1 cellular context compared by ENCODE assay signal in the genomic region with DNA sequence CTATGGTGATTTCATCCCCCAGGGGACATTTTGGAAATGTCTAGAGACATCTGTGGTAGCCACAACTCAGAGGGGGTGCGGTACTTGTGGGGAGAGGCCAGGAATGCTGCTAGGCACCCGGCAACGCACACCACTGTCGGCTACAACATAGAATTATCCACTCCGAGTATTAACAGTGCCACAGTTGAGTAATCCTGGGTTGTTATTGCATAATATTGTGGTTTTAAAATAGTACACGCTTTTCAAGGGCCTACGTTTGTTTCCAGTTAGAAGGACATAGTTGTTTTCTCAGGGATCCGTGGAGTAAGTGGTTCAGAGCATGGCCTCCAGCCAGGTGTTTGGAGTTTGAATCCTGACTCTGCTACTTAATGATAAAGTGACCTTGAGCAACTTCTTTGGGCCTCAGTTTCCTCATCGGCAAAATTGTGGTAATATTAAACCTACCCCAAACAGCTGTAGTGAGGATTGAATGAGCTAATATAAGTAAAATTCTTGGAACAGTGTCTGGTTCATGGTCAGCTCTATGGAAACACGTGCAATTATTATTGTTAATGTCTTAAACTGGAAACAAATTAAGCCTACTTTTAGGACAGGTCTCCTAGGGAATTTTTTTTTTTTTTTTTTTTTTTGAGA.
TF ChIP-seq lines count a peak whose summit lies in the region.

No MANE protein-coding gene starts in this region.

TF ChIP-seq in HEK293, 187 proteins besides CTCF, POLR2A, EP300 and RAD21 (continued from another document and continues in another):
- TF ChIP-seq ZNF76 (tag by site-specific recombination; IDR thresholded peaks at IDR 0.05; ENCODE audit: borderline replicate concordance, low read depth), result no peak
- TF ChIP-seq ZNF169 (tag by site-specific recombination; IDR thresholded peaks at IDR 0.05), result no peak
- TF ChIP-seq SP7 (tag by site-specific recombination; IDR thresholded peaks at IDR 0.05), result peak; percentile 97
- TF ChIP-seq SP2 (tag by site-specific recombination; IDR thresholded peaks at IDR 0.05), result no peak
- no peak; the same call in 1 of the 2 replicates for TF ChIP-seq ZNF24 (tag by site-specific recombination; IDR thresholded peaks at IDR 0.05)
- no peak for TF ChIP-seq ZNF2 (tag by site-specific recombination; IDR thresholded peaks at IDR 0.05)
- TF ChIP-seq ZNF311 (tag by site-specific recombination; IDR thresholded peaks at IDR 0.05; ENCODE audit: borderline replicate concordance), result no peak
- TF ChIP-seq, protein P1, sequence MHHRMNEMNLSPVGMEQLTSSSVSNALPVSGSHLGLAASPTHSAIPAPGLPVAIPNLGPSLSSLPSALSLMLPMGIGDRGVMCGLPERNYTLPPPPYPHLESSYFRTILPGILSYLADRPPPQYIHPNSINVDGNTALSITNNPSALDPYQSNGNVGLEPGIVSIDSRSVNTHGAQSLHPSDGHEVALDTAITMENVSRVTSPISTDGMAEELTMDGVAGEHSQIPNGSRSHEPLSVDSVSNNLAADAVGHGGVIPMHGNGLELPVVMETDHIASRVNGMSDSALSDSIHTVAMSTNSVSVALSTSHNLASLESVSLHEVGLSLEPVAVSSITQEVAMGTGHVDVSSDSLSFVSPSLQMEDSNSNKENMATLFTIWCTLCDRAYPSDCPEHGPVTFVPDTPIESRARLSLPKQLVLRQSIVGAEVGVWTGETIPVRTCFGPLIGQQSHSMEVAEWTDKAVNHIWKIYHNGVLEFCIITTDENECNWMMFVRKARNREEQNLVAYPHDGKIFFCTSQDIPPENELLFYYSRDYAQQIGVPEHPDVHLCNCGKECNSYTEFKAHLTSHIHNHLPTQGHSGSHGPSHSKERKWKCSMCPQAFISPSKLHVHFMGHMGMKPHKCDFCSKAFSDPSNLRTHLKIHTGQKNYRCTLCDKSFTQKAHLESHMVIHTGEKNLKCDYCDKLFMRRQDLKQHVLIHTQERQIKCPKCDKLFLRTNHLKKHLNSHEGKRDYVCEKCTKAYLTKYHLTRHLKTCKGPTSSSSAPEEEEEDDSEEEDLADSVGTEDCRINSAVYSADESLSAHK (tag by site-specific recombination; IDR thresholded peaks at IDR 0.05), result peak; percentile 45; the same call in 1 of the 2 replicates
- TF ChIP-seq, protein P2, sequence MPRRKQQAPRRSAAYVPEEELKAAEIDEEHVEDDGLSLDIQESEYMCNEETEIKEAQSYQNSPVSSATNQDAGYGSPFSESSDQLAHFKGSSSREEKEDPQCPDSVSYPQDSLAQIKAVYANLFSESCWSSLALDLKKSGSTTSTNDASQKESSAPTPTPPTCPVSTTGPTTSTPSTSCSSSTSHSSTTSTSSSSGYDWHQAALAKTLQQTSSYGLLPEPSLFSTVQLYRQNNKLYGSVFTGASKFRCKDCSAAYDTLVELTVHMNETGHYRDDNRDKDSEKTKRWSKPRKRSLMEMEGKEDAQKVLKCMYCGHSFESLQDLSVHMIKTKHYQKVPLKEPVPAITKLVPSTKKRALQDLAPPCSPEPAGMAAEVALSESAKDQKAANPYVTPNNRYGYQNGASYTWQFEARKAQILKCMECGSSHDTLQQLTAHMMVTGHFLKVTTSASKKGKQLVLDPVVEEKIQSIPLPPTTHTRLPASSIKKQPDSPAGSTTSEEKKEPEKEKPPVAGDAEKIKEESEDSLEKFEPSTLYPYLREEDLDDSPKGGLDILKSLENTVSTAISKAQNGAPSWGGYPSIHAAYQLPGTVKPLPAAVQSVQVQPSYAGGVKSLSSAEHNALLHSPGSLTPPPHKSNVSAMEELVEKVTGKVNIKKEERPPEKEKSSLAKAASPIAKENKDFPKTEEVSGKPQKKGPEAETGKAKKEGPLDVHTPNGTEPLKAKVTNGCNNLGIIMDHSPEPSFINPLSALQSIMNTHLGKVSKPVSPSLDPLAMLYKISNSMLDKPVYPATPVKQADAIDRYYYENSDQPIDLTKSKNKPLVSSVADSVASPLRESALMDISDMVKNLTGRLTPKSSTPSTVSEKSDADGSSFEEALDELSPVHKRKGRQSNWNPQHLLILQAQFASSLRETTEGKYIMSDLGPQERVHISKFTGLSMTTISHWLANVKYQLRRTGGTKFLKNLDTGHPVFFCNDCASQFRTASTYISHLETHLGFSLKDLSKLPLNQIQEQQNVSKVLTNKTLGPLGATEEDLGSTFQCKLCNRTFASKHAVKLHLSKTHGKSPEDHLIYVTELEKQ (tag by site-specific recombination; IDR thresholded peaks at IDR 0.05; ENCODE audit: borderline replicate concordance), result no peak
- TF ChIP-seq, protein P3, sequence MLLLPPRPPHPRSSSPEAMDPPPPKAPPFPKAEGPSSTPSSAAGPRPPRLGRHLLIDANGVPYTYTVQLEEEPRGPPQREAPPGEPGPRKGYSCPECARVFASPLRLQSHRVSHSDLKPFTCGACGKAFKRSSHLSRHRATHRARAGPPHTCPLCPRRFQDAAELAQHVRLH (tag by site-specific recombination; IDR thresholded peaks at IDR 0.05), result peak; percentile 47; the same call in 1 of the 2 replicates
- 0 out of 2 replicates have a peak, but pooled peaks have one; percentile 19 for TF ChIP-seq ZSCAN23 (tag by site-specific recombination; IDR thresholded peaks at IDR 0.05)
- no peak for TF ChIP-seq GLI4 (tag by site-specific recombination; IDR thresholded peaks at IDR 0.05)
- TF ChIP-seq ZNF19 (tag by site-specific recombination; IDR thresholded peaks at IDR 0.05; ENCODE audit: low read depth), result no peak
- TF ChIP-seq ZNF529 (tag by site-specific recombination; IDR thresholded peaks at IDR 0.05; ENCODE audit: insufficient replicate concordance), result no peak
- no peak for TF ChIP-seq ZNF221 (tag by site-specific recombination; IDR thresholded peaks at IDR 0.05; ENCODE audit: borderline replicate concordance)
- no peak for TF ChIP-seq ZSCAN16 (tag by site-specific recombination; IDR thresholded peaks at IDR 0.05)
- no peak for TF ChIP-seq ZNF510 (tag by site-specific recombination; IDR thresholded peaks at IDR 0.05; ENCODE audit: insufficient replicate concordance)
- TF ChIP-seq ZBTB17 (tag by site-specific recombination; IDR thresholded peaks at IDR 0.05), result peak; percentile 29; the same call in 1 of the 2 replicates
- TF ChIP-seq GFI1B (tag by site-specific recombination; IDR thresholded peaks at IDR 0.05), result no peak
- TF ChIP-seq ZNF132 (tag by site-specific recombination; IDR thresholded peaks at IDR 0.05; ENCODE audit: borderline replicate concordance), result no peak
- peak; percentile 42; the same call in 1 of the 2 replicates for TF ChIP-seq ZBTB48 (tag by site-specific recombination; IDR thresholded peaks at IDR 0.05)
- no peak for TF ChIP-seq ZNF521 (tag by site-specific recombination; IDR thresholded peaks at IDR 0.05)
- no peak for TF ChIP-seq SETDB1 (IDR thresholded peaks at IDR 0.05; ENCODE audit: insufficient read length, low read length)
- TF ChIP-seq, protein P4, sequence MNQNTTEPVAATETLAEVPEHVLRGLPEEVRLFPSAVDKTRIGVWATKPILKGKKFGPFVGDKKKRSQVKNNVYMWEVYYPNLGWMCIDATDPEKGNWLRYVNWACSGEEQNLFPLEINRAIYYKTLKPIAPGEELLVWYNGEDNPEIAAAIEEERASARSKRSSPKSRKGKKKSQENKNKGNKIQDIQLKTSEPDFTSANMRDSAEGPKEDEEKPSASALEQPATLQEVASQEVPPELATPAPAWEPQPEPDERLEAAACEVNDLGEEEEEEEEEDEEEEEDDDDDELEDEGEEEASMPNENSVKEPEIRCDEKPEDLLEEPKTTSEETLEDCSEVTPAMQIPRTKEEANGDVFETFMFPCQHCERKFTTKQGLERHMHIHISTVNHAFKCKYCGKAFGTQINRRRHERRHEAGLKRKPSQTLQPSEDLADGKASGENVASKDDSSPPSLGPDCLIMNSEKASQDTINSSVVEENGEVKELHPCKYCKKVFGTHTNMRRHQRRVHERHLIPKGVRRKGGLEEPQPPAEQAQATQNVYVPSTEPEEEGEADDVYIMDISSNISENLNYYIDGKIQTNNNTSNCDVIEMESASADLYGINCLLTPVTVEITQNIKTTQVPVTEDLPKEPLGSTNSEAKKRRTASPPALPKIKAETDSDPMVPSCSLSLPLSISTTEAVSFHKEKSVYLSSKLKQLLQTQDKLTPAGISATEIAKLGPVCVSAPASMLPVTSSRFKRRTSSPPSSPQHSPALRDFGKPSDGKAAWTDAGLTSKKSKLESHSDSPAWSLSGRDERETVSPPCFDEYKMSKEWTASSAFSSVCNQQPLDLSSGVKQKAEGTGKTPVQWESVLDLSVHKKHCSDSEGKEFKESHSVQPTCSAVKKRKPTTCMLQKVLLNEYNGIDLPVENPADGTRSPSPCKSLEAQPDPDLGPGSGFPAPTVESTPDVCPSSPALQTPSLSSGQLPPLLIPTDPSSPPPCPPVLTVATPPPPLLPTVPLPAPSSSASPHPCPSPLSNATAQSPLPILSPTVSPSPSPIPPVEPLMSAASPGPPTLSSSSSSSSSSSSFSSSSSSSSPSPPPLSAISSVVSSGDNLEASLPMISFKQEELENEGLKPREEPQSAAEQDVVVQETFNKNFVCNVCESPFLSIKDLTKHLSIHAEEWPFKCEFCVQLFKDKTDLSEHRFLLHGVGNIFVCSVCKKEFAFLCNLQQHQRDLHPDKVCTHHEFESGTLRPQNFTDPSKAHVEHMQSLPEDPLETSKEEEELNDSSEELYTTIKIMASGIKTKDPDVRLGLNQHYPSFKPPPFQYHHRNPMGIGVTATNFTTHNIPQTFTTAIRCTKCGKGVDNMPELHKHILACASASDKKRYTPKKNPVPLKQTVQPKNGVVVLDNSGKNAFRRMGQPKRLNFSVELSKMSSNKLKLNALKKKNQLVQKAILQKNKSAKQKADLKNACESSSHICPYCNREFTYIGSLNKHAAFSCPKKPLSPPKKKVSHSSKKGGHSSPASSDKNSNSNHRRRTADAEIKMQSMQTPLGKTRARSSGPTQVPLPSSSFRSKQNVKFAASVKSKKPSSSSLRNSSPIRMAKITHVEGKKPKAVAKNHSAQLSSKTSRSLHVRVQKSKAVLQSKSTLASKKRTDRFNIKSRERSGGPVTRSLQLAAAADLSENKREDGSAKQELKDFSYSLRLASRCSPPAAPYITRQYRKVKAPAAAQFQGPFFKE (tag by site-specific recombination; IDR thresholded peaks at IDR 0.05; ENCODE audit: borderline replicate concordance), result no peak
- TF ChIP-seq, protein P5, sequence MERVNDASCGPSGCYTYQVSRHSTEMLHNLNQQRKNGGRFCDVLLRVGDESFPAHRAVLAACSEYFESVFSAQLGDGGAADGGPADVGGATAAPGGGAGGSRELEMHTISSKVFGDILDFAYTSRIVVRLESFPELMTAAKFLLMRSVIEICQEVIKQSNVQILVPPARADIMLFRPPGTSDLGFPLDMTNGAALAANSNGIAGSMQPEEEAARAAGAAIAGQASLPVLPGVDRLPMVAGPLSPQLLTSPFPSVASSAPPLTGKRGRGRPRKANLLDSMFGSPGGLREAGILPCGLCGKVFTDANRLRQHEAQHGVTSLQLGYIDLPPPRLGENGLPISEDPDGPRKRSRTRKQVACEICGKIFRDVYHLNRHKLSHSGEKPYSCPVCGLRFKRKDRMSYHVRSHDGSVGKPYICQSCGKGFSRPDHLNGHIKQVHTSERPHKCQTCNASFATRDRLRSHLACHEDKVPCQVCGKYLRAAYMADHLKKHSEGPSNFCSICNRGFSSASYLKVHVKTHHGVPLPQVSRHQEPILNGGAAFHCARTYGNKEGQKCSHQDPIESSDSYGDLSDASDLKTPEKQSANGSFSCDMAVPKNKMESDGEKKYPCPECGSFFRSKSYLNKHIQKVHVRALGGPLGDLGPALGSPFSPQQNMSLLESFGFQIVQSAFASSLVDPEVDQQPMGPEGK (tag by site-specific recombination; IDR thresholded peaks at IDR 0.05), result peak; percentile 63
- no peak for TF ChIP-seq ZNF600 (tag by site-specific recombination; IDR thresholded peaks at IDR 0.05)
- no peak for TF ChIP-seq ZNF335 (tag by site-specific recombination; conservative IDR thresholded peaks at IDR 0.05)
- no peak for TF ChIP-seq ZNF350 (tag by site-specific recombination; IDR thresholded peaks at IDR 0.05)
- TF ChIP-seq IKZF3 (tag by site-specific recombination; IDR thresholded peaks at IDR 0.05), result no peak
- TF ChIP-seq ZNF341 (tag by site-specific recombination; IDR thresholded peaks at IDR 0.05; ENCODE audit: low read depth), result no peak
- no peak for TF ChIP-seq YY1 (tag by site-specific recombination; IDR thresholded peaks at IDR 0.05)
- TF ChIP-seq ZNF239 (tag by site-specific recombination; IDR thresholded peaks at IDR 0.05), result no peak
- TF ChIP-seq, protein P6, sequence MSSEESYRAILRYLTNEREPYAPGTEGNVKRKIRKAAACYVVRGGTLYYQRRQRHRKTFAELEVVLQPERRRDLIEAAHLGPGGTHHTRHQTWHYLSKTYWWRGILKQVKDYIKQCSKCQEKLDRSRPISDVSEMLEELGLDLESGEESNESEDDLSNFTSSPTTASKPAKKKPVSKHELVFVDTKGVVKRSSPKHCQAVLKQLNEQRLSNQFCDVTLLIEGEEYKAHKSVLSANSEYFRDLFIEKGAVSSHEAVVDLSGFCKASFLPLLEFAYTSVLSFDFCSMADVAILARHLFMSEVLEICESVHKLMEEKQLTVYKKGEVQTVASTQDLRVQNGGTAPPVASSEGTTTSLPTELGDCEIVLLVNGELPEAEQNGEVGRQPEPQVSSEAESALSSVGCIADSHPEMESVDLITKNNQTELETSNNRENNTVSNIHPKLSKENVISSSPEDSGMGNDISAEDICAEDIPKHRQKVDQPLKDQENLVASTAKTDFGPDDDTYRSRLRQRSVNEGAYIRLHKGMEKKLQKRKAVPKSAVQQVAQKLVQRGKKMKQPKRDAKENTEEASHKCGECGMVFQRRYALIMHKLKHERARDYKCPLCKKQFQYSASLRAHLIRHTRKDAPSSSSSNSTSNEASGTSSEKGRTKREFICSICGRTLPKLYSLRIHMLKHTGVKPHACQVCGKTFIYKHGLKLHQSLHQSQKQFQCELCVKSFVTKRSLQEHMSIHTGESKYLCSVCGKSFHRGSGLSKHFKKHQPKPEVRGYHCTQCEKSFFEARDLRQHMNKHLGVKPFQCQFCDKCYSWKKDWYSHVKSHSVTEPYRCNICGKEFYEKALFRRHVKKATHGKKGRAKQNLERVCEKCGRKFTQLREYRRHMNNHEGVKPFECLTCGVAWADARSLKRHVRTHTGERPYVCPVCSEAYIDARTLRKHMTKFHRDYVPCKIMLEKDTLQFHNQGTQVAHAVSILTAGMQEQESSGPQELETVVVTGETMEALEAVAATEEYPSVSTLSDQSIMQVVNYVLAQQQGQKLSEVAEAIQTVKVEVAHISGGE (tag by site-specific recombination; conservative IDR thresholded peaks at IDR 0.05; ENCODE audit: low read depth), result no peak
- TF ChIP-seq ZFHX2 (tag by site-specific recombination; conservative IDR thresholded peaks at IDR 0.05), result no peak
- no peak for TF ChIP-seq ZFP37 (tag by site-specific recombination; IDR thresholded peaks at IDR 0.05)
- TF ChIP-seq ZNF354C (tag by site-specific recombination; IDR thresholded peaks at IDR 0.05; ENCODE audit: borderline replicate concordance, low read depth), result no peak
- no peak for TF ChIP-seq ZNF501 (tag by site-specific recombination; IDR thresholded peaks at IDR 0.05)
- TF ChIP-seq EGR2 (tag by site-specific recombination; IDR thresholded peaks at IDR 0.05; ENCODE audit: low read depth), result no peak
- TF ChIP-seq ZNF558 (tag by site-specific recombination; IDR thresholded peaks at IDR 0.05), result no peak
- no peak for TF ChIP-seq ZNF202 (tag by site-specific recombination; IDR thresholded peaks at IDR 0.05; ENCODE audit: borderline replicate concordance)
- TF ChIP-seq ZNF114 (tag by site-specific recombination; IDR thresholded peaks at IDR 0.05), result no peak
